In genomic region chr6:48078092-48078491, GRCh38 we compare ENCODE assay signal across 13 cellular contexts. TPM values are rescaled to one million over a fixed set of nuclear protein-coding genes. Genes with fewer than 3 reads are reported as not detected.
"Had no signal": no experiment of that assay in that cellular context is flagged by ENCODE, and none has a peak within 500 bp of the region (broad histone marks: within the 10 kb centered on the region; RNA-seq: fewer than 3 reads in every experiment).

No MANE protein-coding gene starts in this region.

- H3K36me3 ChIP-seq: ascending aorta, right atrium auricular region, transverse colon had no signal

- H3K27me3 ChIP-seq: ascending aorta, right atrium auricular region, transverse colon had no signal

- H3K4me3 Mint-ChIP-seq: activated CD4-positive, alpha-beta T cell treated with anti-CD3 and anti-CD28 coated beads, Interleukin-2, amount 10 ng/mL, durations not matched to agents 24 days and 14 days; activated T-helper 1 cell treated with anti-CD3 and anti-CD28 coated beads, Interleukin-12 subunit alpha, Interleukin-12 subunit beta, Interleukin-2, Interleukin-4 antibody, amounts not matched to agents 30 ng/mL and 10 ng/mL and 1 ng/mL, durations not matched to agents 14 hours and 24 hours and 36 hours; natural killer cell treated with Interleukin-12 subunit alpha and Interleukin-12 subunit beta and Interleukin-15 and Interleukin-18, amount 100 ng/mL, for 72 hours had no signal

- H3K9me3 ChIP-seq: ascending aorta, right atrium auricular region, transverse colon had no signal

- H3K4me1 ChIP-seq: ascending aorta, right atrium auricular region had no signal

- H3K4me3 ChIP-seq: ascending aorta, right atrium auricular region, transverse colon had no signal

- DNase-seq: activated CD4-positive, alpha-beta T cell treated with anti-CD3 and anti-CD28 coated beads, Interleukin-2, amount 10 ng/mL, durations not matched to agents 24 days and 14 days; activated CD4-positive, CD25-positive, alpha-beta regulatory T cell; activated naive CD4-positive, alpha-beta T cell; foreskin melanocyte; kidney glomerular epithelial cell; stimulated activated naive CD8-positive, alpha-beta T cell treated with anti-CD3 and anti-CD28 coated beads, Interleukin-15, Interleukin-2, amounts not matched to agents 100 U/mL and 50 U/mL, for 24 hours; SW 1271; transverse colon had no signal

- H3K27ac ChIP-seq: ascending aorta, right atrium auricular region, transverse colon had no signal

- H3K27me3 Mint-ChIP-seq: activated CD4-positive, alpha-beta T cell treated with anti-CD3 and anti-CD28 coated beads, Interleukin-2, amount 10 ng/mL, durations not matched to agents 24 days and 14 days; natural killer cell treated with Interleukin-12 subunit alpha and Interleukin-12 subunit beta and Interleukin-15 and Interleukin-18, amount 100 ng/mL, for 72 hours had no signal

- H3K27ac Mint-ChIP-seq: activated CD4-positive, alpha-beta T cell treated with anti-CD3 and anti-CD28 coated beads, Interleukin-2, amount 10 ng/mL, durations not matched to agents 24 days and 14 days; activated T-helper 1 cell treated with anti-CD3 and anti-CD28 coated beads, Interleukin-12 subunit alpha, Interleukin-12 subunit beta, Interleukin-2, Interleukin-4 antibody, amounts not matched to agents 30 ng/mL and 10 ng/mL and 1 ng/mL, durations not matched to agents 14 hours and 24 hours and 36 hours; natural killer cell treated with Interleukin-12 subunit alpha and Interleukin-12 subunit beta and Interleukin-15 and Interleukin-18, amount 100 ng/mL, for 72 hours had no signal

- H3K9me3 Mint-ChIP-seq: activated CD4-positive, alpha-beta T cell treated with anti-CD3 and anti-CD28 coated beads, Interleukin-2, amount 10 ng/mL, durations not matched to agents 24 days and 14 days; activated T-helper 1 cell treated with anti-CD3 and anti-CD28 coated beads, Interleukin-12 subunit alpha, Interleukin-12 subunit beta, Interleukin-2, Interleukin-4 antibody, amounts not matched to agents 30 ng/mL and 10 ng/mL and 1 ng/mL, durations not matched to agents 14 hours and 24 hours and 36 hours had no signal

- H3K4me1 Mint-ChIP-seq: activated CD4-positive, alpha-beta T cell treated with anti-CD3 and anti-CD28 coated beads, Interleukin-2, amount 10 ng/mL, durations not matched to agents 24 days and 14 days had no signal

- H3K36me3 Mint-ChIP-seq: natural killer cell treated with Interleukin-12 subunit alpha and Interleukin-12 subunit beta and Interleukin-15 and Interleukin-18, amount 100 ng/mL, for 72 hours had no signal

RNA-seq across cellular contexts. Expression of gene PTCHD4, which starts 32.9 kb away (rescaled TPM):
- total RNA-seq: activated CD4-positive, alpha-beta T cell treated with anti-CD3 and anti-CD28 coated beads, Interleukin-2, amount 10 ng/mL, durations not matched to agents 24 days and 14 days; activated T-helper 1 cell treated with anti-CD3 and anti-CD28 coated beads, Interleukin-12 subunit alpha, Interleukin-12 subunit beta, Interleukin-2, Interleukin-4 antibody, amounts not matched to agents 30 ng/mL and 10 ng/mL and 1 ng/mL, durations not matched to agents 14 hours and 24 hours and 36 hours; natural killer cell treated with Interleukin-12 subunit alpha and Interleukin-12 subunit beta and Interleukin-15 and Interleukin-18, amount 100 ng/mL, for 72 hours; T-helper 2 cell treated with Interferon-gamma antibody and Interleukin-4, amounts not matched to agents 100 ng/mL and 5 ng/mL, for 36 hours had no signal
